In genomic region chr14:49579841-49580240, GRCh38 we compare ENCODE assay signal across 1 cellular context.
TF ChIP-seq lines count a peak whose summit lies in the region.

No MANE protein-coding gene starts in this region.

TF ChIP-seq in HepG2, 621 proteins besides CTCF, POLR2A, EP300 and RAD21:
- TF ChIP-seq NAIF1 (CRISPR knock-in tag; IDR thresholded peaks at IDR 0.05; ENCODE audit: borderline replicate concordance) (no peak), TBX2 (CRISPR knock-in tag; IDR thresholded peaks at IDR 0.05; ENCODE audit: borderline replicate concordance) (no peak), POLR2G (IDR thresholded peaks at IDR 0.05; ENCODE audit: low read depth, low read length) (peak; percentile 50; the same call in 1 of the 2 replicates), ZFP41 (CRISPR knock-in tag; IDR thresholded peaks at IDR 0.05; ENCODE audit: borderline replicate concordance) (no peak)
